7 cellular contexts compared by ENCODE assay signal in genomic region chr7:28955723-28956607, GRCh38. TPM values are rescaled to one million over a fixed set of nuclear protein-coding genes. Genes with fewer than 3 reads are reported as not detected.
A peak's percentile ranks its signal among the peaks of the same experiment; 100 is the strongest.
DNase-seq lines count a peak whose midpoint lies in the region; ATAC-seq and TF ChIP-seq lines count a peak whose summit lies in the region.

No MANE protein-coding gene starts in this region.

- peaks cover 40% of the 10 kb centered on the region for H3K27me3 ChIP-seq in hepatocyte

- no peak overlapping the region for H3K4me3 ChIP-seq in GM12864 (ENCODE audit: low read depth, low read length)
- H3K4me3 ChIP-seq in hepatocyte, result peak overlapping the region; percentile 52

- H3K9me3 ChIP-seq in hepatocyte (ENCODE audit: low read depth), result no peaks in the 10 kb centered on the region

- ATAC-seq in HG03095 (IDR thresholded peaks at IDR 0.05; ENCODE audit: unreplicated experiment), result no peak

- no peaks in the 10 kb centered on the region for H3K79me2 ChIP-seq in hepatocyte

- H3K9me2 ChIP-seq in hepatocyte (replicated peaks; ENCODE audit: insufficient read depth), result no peaks in the 10 kb centered on the region

- H3K27ac ChIP-seq in hepatocyte, result no peak overlapping the region

- DNase-seq in GM12864 (ENCODE audit: low read depth), result no peak
- peak; percentile 76 for DNase-seq in NCI-H146 (lab: John Stamatoyannopoulos, UW)
- DNase-seq in amygdala (lab: John Stamatoyannopoulos, UW), result peak in 35 of 56 donors; percentile 11 to 70 (median 43)
- DNase-seq in hepatocyte (ENCODE audit: low spot score), result peak; percentile 89
- peak; percentile 92 for DNase-seq in posterior vena cava (ENCODE audit: low spot score)
- DNase-seq in NCI-H2196 treated with DMSO at 0.1 percent for 48 hours (lab: John Stamatoyannopoulos, UW; ENCODE audit: unreplicated experiment), result no peak

- 22% methylated on average over 86 of the region's 104 CpGs for WGBS in hepatocyte (ENCODE audit: low lambda C conversion rate, missing lambda C conversion rate)

- H2AFZ ChIP-seq in hepatocyte, result peak overlapping the region; percentile 87

- H3K4me1 ChIP-seq in hepatocyte (ENCODE audit: insufficient read depth), result peaks cover 33% of the 10 kb centered on the region

- peak; percentile 52 for TF ChIP-seq CTCF in GM12864 (IDR thresholded peaks at IDR 0.05; ENCODE audit: low read depth, low read length, missing control alignments)
- peak; percentile 65 for TF ChIP-seq CTCF in hepatocyte (IDR thresholded peaks at IDR 0.05; ENCODE audit: poor library complexity)

- H4K20me1 ChIP-seq in hepatocyte (ENCODE audit: insufficient read depth, poor library complexity, severe bottlenecking), result no peaks in the 10 kb centered on the region

- no peaks in the 10 kb centered on the region for H3K36me3 ChIP-seq in hepatocyte (replicated peaks; ENCODE audit: insufficient read depth, low read depth)

- H3K4me2 ChIP-seq in hepatocyte, result peak overlapping the region; percentile 99

- intact Hi-C loops in posterior vena cava (cut with DNase I), result loop anchor here (5.0 to 10.0 kb wide), 2 partner anchors 34 to 149 kb away; no protein-coding TSS in a partner anchor

RNA-seq across cellular contexts. Expression of gene TRIL, which starts 2.2 kb away (rescaled TPM):
- total RNA-seq in hepatocyte (3.0 and 4.6 TPM in 2 replicates), posterior vena cava (10 to 100 TPM in 1 of 2 donors, 1 to 10 TPM in 1; 4.6 to 10.6 TPM)
- 1.2 and 2.5 TPM in 2 replicates for polyA plus RNA-seq in hepatocyte

Comparison
In these comparisons a context has a peak if more than half of its experiments do, and no peak if none do; other contexts are left out.
1. DNase-seq: peak in NCI-H146 (single experiment), amygdala (35 of 56), hepatocyte (single experiment) and posterior vena cava (single experiment); none in GM12864 (single experiment) and NCI-H2196 treated with DMSO at 0.1 percent for 48 hours (single experiment).